ENCODE assay signal across 14 cellular contexts in the genomic region with DNA sequence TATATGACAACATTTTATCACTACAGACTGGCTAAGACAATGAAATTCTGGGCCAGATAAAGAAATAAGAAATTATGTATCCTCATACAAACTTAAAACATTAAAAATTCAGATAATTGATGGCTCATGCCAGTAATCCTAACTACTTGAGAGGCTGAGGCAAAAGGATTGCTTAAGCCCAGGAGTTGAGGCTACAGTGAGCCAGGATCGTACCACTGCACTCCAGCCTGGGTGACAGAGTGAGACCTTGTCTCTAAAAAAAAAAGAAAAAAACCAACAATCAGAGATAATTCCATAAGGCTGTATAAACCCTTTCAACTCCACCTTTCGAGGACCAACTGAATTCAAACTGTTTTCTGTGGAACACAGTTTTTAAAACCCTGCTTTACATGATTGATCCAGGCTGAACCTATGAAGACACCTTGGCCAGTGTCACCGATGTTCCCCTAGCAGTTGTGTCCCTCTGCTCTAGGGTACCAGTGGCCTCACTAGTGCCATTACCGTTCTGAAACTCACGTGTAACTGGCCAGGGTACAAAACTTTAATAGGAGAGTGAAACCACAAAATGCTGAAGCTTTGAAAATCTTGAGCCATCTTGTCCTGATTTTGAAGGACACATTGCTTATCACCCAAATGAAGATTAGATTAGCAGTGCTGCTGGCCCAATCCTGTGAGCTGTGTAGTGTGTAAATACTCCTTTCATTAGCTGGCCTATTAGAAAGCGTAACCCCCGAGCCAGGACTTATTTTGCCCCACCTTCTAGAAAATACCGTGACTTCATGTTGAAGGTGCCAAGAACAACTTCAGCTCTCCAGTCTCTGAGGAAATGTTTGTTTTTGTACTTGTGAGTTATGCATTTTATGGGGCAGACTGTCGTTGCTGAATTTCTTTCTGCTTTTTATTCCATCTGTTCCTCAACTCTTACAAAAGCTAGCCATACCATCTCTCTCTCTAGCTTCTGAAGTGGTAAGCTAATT.
DNase-seq lines count a peak whose midpoint lies in the region; ATAC-seq and TF ChIP-seq lines count a peak whose summit lies in the region.
"Had no signal": no experiment of that assay in that cellular context is flagged by ENCODE, and none has a peak within 500 bp of the region (broad histone marks: within the 10 kb centered on the region; RNA-seq: fewer than 3 reads in every experiment).

No MANE protein-coding gene starts in this region.

- no peaks in the 10 kb centered on the region for H3K9me3 Mint-ChIP-seq in activated naive CD4-positive, alpha-beta T cell treated with anti-CD3 and anti-CD28 coated beads for 36 hours

- no peaks in the 10 kb centered on the region for H3K27me3 Mint-ChIP-seq in activated naive CD4-positive, alpha-beta T cell treated with anti-CD3 and anti-CD28 coated beads for 36 hours (ENCODE audit: low read depth)

- H3K4me1 Mint-ChIP-seq in activated naive CD4-positive, alpha-beta T cell treated with anti-CD3 and anti-CD28 coated beads for 36 hours (ENCODE audit: low read depth) = peaks cover 9% of the 10 kb centered on the region

- H3K36me3 ChIP-seq in MG63 = no peaks in the 10 kb centered on the region
- no peaks in the 10 kb centered on the region for H3K36me3 ChIP-seq in lower lobe of right lung
- H3K36me3 ChIP-seq in thoracic aorta = no peaks in the 10 kb centered on the region

- H3K27ac ChIP-seq in dorsolateral prefrontal cortex (peak overlapping the region in 56 of 59 donors; percentile 7 to 88 (median 67)), lower lobe of right lung (peak overlapping the region; percentile 59), thoracic aorta (peak overlapping the region in 1 of 2 donors; percentile 43)
- H3K27ac ChIP-seq: HL-60 had no signal

- intact Hi-C loops in dorsolateral prefrontal cortex (cut with DNase I) (no loop called here), lower lobe of right lung (cut with DNase I) (no loop called here)
- intact Hi-C loops in activated naive CD4-positive, alpha-beta T cell treated with anti-CD3 and anti-CD28 coated beads for 36 hours (cut with micrococcal nuclease) = no loop called here

- H3K27me3 ChIP-seq in MG63 (no peaks in the 10 kb centered on the region), dorsolateral prefrontal cortex (no peaks in the 10 kb centered on the region), lower lobe of right lung (ENCODE audit: low read depth) (no peaks in the 10 kb centered on the region), thoracic aorta (replicated peaks; ENCODE audit: insufficient read depth) (no peaks in the 10 kb centered on the region)

- H3K4me3 ChIP-seq in MG63 (no peak overlapping the region), dorsolateral prefrontal cortex (peak overlapping the region in 8 of 59 donors; percentile 8 to 29 (median 16)), lower lobe of right lung (peak overlapping the region; percentile 29), thoracic aorta (peak overlapping the region; percentile 45)

- DNase-seq in MG63 = peak; percentile 61
- DNase-seq in dorsolateral prefrontal cortex = no peak
- no peak for DNase-seq in lower lobe of right lung
- peak; percentile 12 for DNase-seq in thoracic aorta (ENCODE audit: low spot score)
- no peak for DNase-seq in hepatic stellate cell (ENCODE audit: low spot score)
- DNase-seq in amygdala (lab: John Stamatoyannopoulos, UW) = no peak
- DNase-seq in activated naive CD4-positive, alpha-beta T cell treated with anti-CD3 and anti-CD28 coated beads for 36 hours = no peak
- DNase-seq: activated CD4-positive, alpha-beta T cell treated with anti-CD3 and anti-CD28 coated beads for 4 hours; activated naive CD4-positive, alpha-beta T cell treated with anti-CD3 and anti-CD28 coated beads, Interleukin-2, amount 50 U/mL, for 16 hours; DND-41; occipital lobe had no signal

- no peak for TF ChIP-seq CTCF in dorsolateral prefrontal cortex (IDR thresholded peaks at IDR 0.05 in 54 of 56, conservative IDR thresholded peaks at IDR 0.05 in 2 of 56; ENCODE audit: low read depth in 1 of 56, partially characterized antibody in 56 of 56)
- no peak for TF ChIP-seq CTCF in lower lobe of right lung (IDR thresholded peaks at IDR 0.05)
- no peak for TF ChIP-seq CTCF in thoracic aorta (IDR thresholded peaks at IDR 0.05)

- ATAC-seq in lower lobe of right lung (peak; percentile 91 to 92), thoracic aorta (ENCODE audit: insufficient number of reproducible peaks, low FRiP score, low read depth) (peak; percentile 61), GM18858 (IDR thresholded peaks at IDR 0.05; ENCODE audit: unreplicated experiment) (no peak)
- ATAC-seq: HCT116 had no signal

- H3K4me3 Mint-ChIP-seq in activated naive CD4-positive, alpha-beta T cell treated with anti-CD3 and anti-CD28 coated beads for 36 hours = no peak overlapping the region

- H3K4me1 ChIP-seq in lower lobe of right lung (peaks cover 21% of the 10 kb centered on the region), thoracic aorta (ENCODE audit: control insufficient read depth in 1 of 2, low read depth in 2 of 2) (peaks cover 21 to 43% of the 10 kb centered on the region in 2 donors)

- H3K36me3 Mint-ChIP-seq in activated naive CD4-positive, alpha-beta T cell treated with anti-CD3 and anti-CD28 coated beads for 36 hours (ENCODE audit: low read depth) = no peaks in the 10 kb centered on the region

- H3K9me3 ChIP-seq in MG63 (no peaks in the 10 kb centered on the region), lower lobe of right lung (no peaks in the 10 kb centered on the region), thoracic aorta (no peaks in the 10 kb centered on the region)

- H3K27ac Mint-ChIP-seq in activated naive CD4-positive, alpha-beta T cell treated with anti-CD3 and anti-CD28 coated beads for 36 hours = no peak overlapping the region

- CTCF ChIA-PET in activated naive CD4-positive, alpha-beta T cell treated with anti-CD3 and anti-CD28 coated beads for 36 hours (lab: Charles Lee) = interaction anchor here (0.5 to 1.1 kb wide), 3 partner anchors 8 to 243 kb away, joined by 3 read pairs; no protein-coding TSS in a partner anchor

Comparison
In these comparisons a context has a peak if more than half of its experiments do, and no peak if none do; other contexts are left out.
1. DNase-seq: peak in MG63 (single experiment) and thoracic aorta (single experiment); none in dorsolateral prefrontal cortex (0 of 10), lower lobe of right lung (single experiment), hepatic stellate cell (single experiment), amygdala (0 of 56) and activated naive CD4-positive, alpha-beta T cell treated with anti-CD3 and anti-CD28 coated beads for 36 hours (single experiment).